29 cellular contexts compared by ENCODE assay signal in the genomic region with DNA sequence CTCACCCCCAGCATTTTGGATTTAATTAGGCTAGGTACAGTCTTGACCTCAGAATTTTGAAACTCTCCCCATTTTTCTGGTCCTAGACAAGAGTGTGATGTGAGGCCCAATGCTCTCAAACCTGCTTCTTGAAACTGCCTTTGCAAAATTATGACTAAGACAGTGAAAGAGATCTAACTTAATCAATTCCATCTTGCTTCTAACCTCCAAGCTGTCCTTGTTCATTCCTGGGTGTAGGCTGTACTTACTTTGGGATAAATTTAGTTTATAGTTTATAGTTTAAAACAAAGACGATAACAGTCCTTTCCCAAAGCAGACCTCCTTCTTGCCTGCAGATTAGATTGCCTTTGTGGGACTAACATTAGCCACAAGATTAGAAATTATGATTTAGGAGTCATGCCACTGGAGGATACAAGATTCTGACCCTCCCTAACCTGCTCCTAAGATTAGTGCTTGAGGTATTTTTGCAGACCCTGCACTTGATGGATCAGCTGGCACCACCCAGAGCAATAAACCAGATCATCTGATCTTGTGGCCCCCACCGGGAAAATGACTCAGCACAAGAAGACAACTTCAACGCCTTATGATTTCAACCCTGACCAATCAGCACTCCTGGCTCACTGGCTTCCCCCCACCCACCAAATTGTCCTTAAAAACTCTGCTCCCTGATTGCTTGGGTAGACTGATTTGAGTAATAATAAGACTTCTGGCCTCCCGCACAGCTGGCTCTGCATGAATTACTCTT. TPM values are rescaled to one million over a fixed set of nuclear protein-coding genes. Genes with fewer than 3 reads are reported as not detected.
DNase-seq lines count a peak whose midpoint lies in the region; ATAC-seq and TF ChIP-seq lines count a peak whose summit lies in the region.
"Had no signal": no experiment of that assay in that cellular context is flagged by ENCODE, and none has a peak within 500 bp of the region (broad histone marks: within the 10 kb centered on the region; RNA-seq: fewer than 3 reads in every experiment).

No MANE protein-coding gene starts in this region.

- DNase-seq in IMR-90 (no peak), brain microvascular endothelial cell (no peak), fibroblast of peridontal ligament (ENCODE audit: extremely low read depth) (peak; percentile 78), uterus (no peak), DMS153 (lab: John Stamatoyannopoulos, UW) (no peak), NCI-H1436 (lab: John Stamatoyannopoulos, UW) (no peak)
- no peak for DNase-seq in activated CD8-positive, alpha-beta memory T cell treated with anti-CD3 and anti-CD28 coated beads, Interleukin-2, amount 10 ng/mL, durations not matched to agents 7 days and 5 days
- DNase-seq: AML-193; CD4-positive, alpha-beta memory T cell; COR-L47; EL; GDM1; HCEC 1CT; Kasumi-1; NCI-H1092 treated with DMSO at 0.1 percent for 48 hours; NCI-H1436 treated with DMSO at 0.1 percent for 48 hours; NCI-H187 treated with DMSO at 0.1 percent for 48 hours; NCI-H2171 treated with DMSO at 0.1 percent for 48 hours; NCI-H345; NCI-H510A treated with DMSO at 0.1 percent for 48 hours; NCI-H748 treated with DMSO at 0.1 percent for 48 hours; NK-92 treated with Interleukin-12 subunit alpha and Interleukin-12 subunit beta, amount 100 ng/mL, for 24 hours; PC-3 had no signal

- CTCF ChIA-PET in IMR-90 (lab: Yijun Ruan, JAX): no interaction called here
- CTCF ChIA-PET in activated CD8-positive, alpha-beta memory T cell treated with anti-CD3 and anti-CD28 coated beads, Interleukin-2, amount 10 ng/mL, durations not matched to agents 7 days and 5 days (lab: Charles Lee): no interaction called here

- no peak overlapping the region for H3K56ac ChIP-seq in IMR-90 (ENCODE audit: extremely low read depth, insufficient read depth, low read length)

- peaks cover 3% of the 10 kb centered on the region for H3K9me3 ChIP-seq in IMR-90 (ENCODE audit: control insufficient read depth, insufficient read depth, low read length)
- H3K9me3 ChIP-seq in uterus: peaks cover 0 to 5% of the 10 kb centered on the region in 2 donors

- H3K27ac ChIP-seq in IMR-90 (ENCODE audit: insufficient read depth, low read length): no peak overlapping the region
- peak overlapping the region; percentile 5 for H3K27ac ChIP-seq in brain microvascular endothelial cell
- peak overlapping the region; percentile 16 to 40 for H3K27ac ChIP-seq in uterus
- H3K27ac ChIP-seq: BLaER1 treated with 17β-estradiol and CSF1 and Interleukin-3, amounts not matched to agents 10 nM and 100 nM; HL-60 had no signal

- H3K36me3 Mint-ChIP-seq in activated CD8-positive, alpha-beta memory T cell treated with anti-CD3 and anti-CD28 coated beads, Interleukin-2, amount 10 ng/mL, durations not matched to agents 7 days and 5 days: peaks cover 3% of the 10 kb centered on the region

- H3K14ac ChIP-seq in IMR-90 (replicated peaks; ENCODE audit: low read depth, low read length): no peak overlapping the region; the same call in 1 of the 2 replicates

- H3K4ac ChIP-seq in IMR-90 (ENCODE audit: low read depth, low read length): no peak overlapping the region

- no peaks in the 10 kb centered on the region for H3K79me1 ChIP-seq in IMR-90 (ENCODE audit: low read depth in 1 of 2, low read length in 2 of 2)

- peaks cover 3% of the 10 kb centered on the region for H3K9me3 Mint-ChIP-seq in activated CD8-positive, alpha-beta memory T cell treated with anti-CD3 and anti-CD28 coated beads, Interleukin-2, amount 10 ng/mL, durations not matched to agents 7 days and 5 days (ENCODE audit: low read depth)

- no peak overlapping the region for H3K9ac ChIP-seq in IMR-90 (ENCODE audit: low read depth, low read length)
- H3K9ac ChIP-seq: BLaER1 treated with 17β-estradiol and CSF1 and Interleukin-3, amounts not matched to agents 10 nM and 100 nM had no signal

- no peak overlapping the region for H3K23ac ChIP-seq in IMR-90 (ENCODE audit: low read depth, low read length)

- TF ChIP-seq CTCF in IMR-90 (conservative IDR thresholded peaks at IDR 0.05; ENCODE audit: low read depth, low read length) (no peak), brain microvascular endothelial cell (IDR thresholded peaks at IDR 0.05; ENCODE audit: low read depth, low read length, missing control alignments) (no peak), uterus (IDR thresholded peaks at IDR 0.05) (no peak)

- peak overlapping the region; percentile 46; the same call in 1 of the 2 replicates for H3K18ac ChIP-seq in IMR-90 (ENCODE audit: low read depth, low read length)

- H2AFZ ChIP-seq in IMR-90 (replicated peaks; ENCODE audit: low read length, poor library complexity): no peak overlapping the region

- in situ Hi-C loops in IMR-90 (cut with MboI; ENCODE audit: low sequenced_read_pairs) (no loop called here), brain microvascular endothelial cell (cut with HindIII; ENCODE audit: low pct_ligation_motif_present, low sequenced_read_pairs) (no loop called here)

- WGBS in IMR-90 (ENCODE audit: extremely low coverage in 2 of 2, insufficient read length in 1 of 2), 2 experiments: no CpG with 5 or more reads among the region's 4 CpGs

- intact Hi-C loops in IMR-90 (cut with micrococcal nuclease) (no loop called here), uterus (cut with DNase I; ENCODE audit: low total_unique reads) (no loop called here)

- no peaks in the 10 kb centered on the region for H3K9me1 ChIP-seq in IMR-90 (ENCODE audit: insufficient read depth, low read length)

- H2AK5ac ChIP-seq in IMR-90 (ENCODE audit: low read depth, low read length): no peak overlapping the region

- H4K5ac ChIP-seq in IMR-90 (ENCODE audit: low read depth, low read length): peak overlapping the region; percentile 20; the same call in 1 of the 2 replicates

- H3K4me3 ChIP-seq in IMR-90 (ENCODE audit: insufficient read depth, low read depth, low read length): no peak overlapping the region
- no peak overlapping the region for H3K4me3 ChIP-seq in brain microvascular endothelial cell (ENCODE audit: low read depth, low read length)
- H3K4me3 ChIP-seq in uterus: no peak overlapping the region
- H3K4me3 ChIP-seq: BLaER1 treated with 17β-estradiol and CSF1 and Interleukin-3, amounts not matched to agents 10 nM and 100 nM; GM12878 had no signal

- H4K91ac ChIP-seq in IMR-90 (ENCODE audit: insufficient read depth, low read depth, low read length): no peak overlapping the region

- H3K27me3 ChIP-seq in IMR-90 (ENCODE audit: control insufficient read depth, insufficient read depth, low read length): no peaks in the 10 kb centered on the region
- no peaks in the 10 kb centered on the region for H3K27me3 ChIP-seq in brain microvascular endothelial cell (replicated peaks)
- no peaks in the 10 kb centered on the region for H3K27me3 ChIP-seq in uterus
- H3K27me3 ChIP-seq: BLaER1 treated with 17β-estradiol and CSF1 and Interleukin-3, amounts not matched to agents 10 nM and 100 nM had no signal

- H4K8ac ChIP-seq in IMR-90 (ENCODE audit: low read depth in 2 of 2, low read length in 2 of 2): no peak overlapping the region

- H2BK20ac ChIP-seq in IMR-90 (ENCODE audit: low read depth, low read length): no peak overlapping the region

- H3K4me1 Mint-ChIP-seq in activated CD8-positive, alpha-beta memory T cell treated with anti-CD3 and anti-CD28 coated beads, Interleukin-2, amount 10 ng/mL, durations not matched to agents 7 days and 5 days: no peaks in the 10 kb centered on the region

- no peak for TF ChIP-seq POLR2A in IMR-90 (IDR thresholded peaks at IDR 0.05; ENCODE audit: low read depth, low read length)
- no peak for TF ChIP-seq POLR2A in uterus (IDR thresholded peaks at IDR 0.05)

- H2BK120ac ChIP-seq in IMR-90 (ENCODE audit: low read depth, low read length): peak overlapping the region; percentile 23; the same call in 1 of the 2 replicates

- H3K27ac Mint-ChIP-seq in activated CD8-positive, alpha-beta memory T cell treated with anti-CD3 and anti-CD28 coated beads, Interleukin-2, amount 10 ng/mL, durations not matched to agents 7 days and 5 days: no peak overlapping the region

- no peak for ATAC-seq in IMR-90 (ENCODE audit: low read depth)
- no peak for ATAC-seq in activated CD8-positive, alpha-beta memory T cell treated with anti-CD3 and anti-CD28 coated beads, Interleukin-2, amount 10 ng/mL, durations not matched to agents 7 days and 5 days
- ATAC-seq: GM12878, PC-3 had no signal

- H3K4me2 ChIP-seq in IMR-90 (ENCODE audit: low read depth, low read length): no peak overlapping the region

- dilution Hi-C loops in IMR-90 (cut with HindIII; ENCODE audit: low sequenced_read_pairs, unreplicated experiment): no loop called here

- no peak for TF ChIP-seq RAD21 in IMR-90 (IDR thresholded peaks at IDR 0.05; ENCODE audit: low read length)

- POLR2A ChIA-PET in IMR-90 (lab: Charles Lee; ENCODE audit: unreplicated experiment): no interaction called here

- H3K36me3 ChIP-seq in IMR-90 (ENCODE audit: control insufficient read depth, insufficient read depth, low read length) (no peaks in the 10 kb centered on the region), brain microvascular endothelial cell (replicated peaks) (no peaks in the 10 kb centered on the region), uterus (no peaks in the 10 kb centered on the region)
- H3K36me3 ChIP-seq: BLaER1 treated with 17β-estradiol and CSF1 and Interleukin-3, amounts not matched to agents 10 nM and 100 nM had no signal

- no peak overlapping the region for H2BK15ac ChIP-seq in IMR-90 (ENCODE audit: low read depth, low read length)

- peak overlapping the region; percentile 14 for H2BK5ac ChIP-seq in IMR-90 (ENCODE audit: low read depth, low read length, poor library complexity, severe bottlenecking)

- no peak overlapping the region for H2AK9ac ChIP-seq in IMR-90 (replicated peaks; ENCODE audit: low read depth, low read length, poor library complexity)

- no peaks in the 10 kb centered on the region for H4K20me1 ChIP-seq in IMR-90 (ENCODE audit: insufficient read depth, low read length)
- H4K20me1 ChIP-seq: BLaER1 treated with 17β-estradiol and CSF1 and Interleukin-3, amounts not matched to agents 10 nM and 100 nM had no signal

- BruUV-seq in IMR-90 (replicated peaks; lab: Mats Ljungman, UMichigan): no TSS peak

- H3K4me1 ChIP-seq in IMR-90 (ENCODE audit: control insufficient read depth, insufficient read depth, low read length): peaks cover 8% of the 10 kb centered on the region
- H3K4me1 ChIP-seq in uterus: no peaks in the 10 kb centered on the region

- no peak overlapping the region for H3K4me3 Mint-ChIP-seq in activated CD8-positive, alpha-beta memory T cell treated with anti-CD3 and anti-CD28 coated beads, Interleukin-2, amount 10 ng/mL, durations not matched to agents 7 days and 5 days
- H3K4me3 Mint-ChIP-seq: CD4-positive, alpha-beta memory T cell had no signal

- no peaks in the 10 kb centered on the region for H3K27me3 Mint-ChIP-seq in activated CD8-positive, alpha-beta memory T cell treated with anti-CD3 and anti-CD28 coated beads, Interleukin-2, amount 10 ng/mL, durations not matched to agents 7 days and 5 days
- H3K27me3 Mint-ChIP-seq: CD4-positive, alpha-beta memory T cell had no signal

RNA-seq across cellular contexts. Expression of a gene that starts 59.6 kb away (rescaled TPM):
- total RNA-seq in IMR-90 (2012; rRNA removed) (not detected in 2 replicates), uterus (not detected)
- not detected in 2 replicates for polyA plus RNA-seq in IMR-90 (2012; rRNA removed)
- polyA plus RNA-seq in IMR-90 (2012; cell fraction: cytosol; rRNA removed): not detected in 2 replicates
- polyA plus RNA-seq in IMR-90 (2012; cell fraction: nucleus; rRNA removed; ENCODE audit: low replicate concordance): not detected in 2 replicates
- total RNA-seq in activated CD8-positive, alpha-beta memory T cell treated with anti-CD3 and anti-CD28 coated beads, Interleukin-2, amount 10 ng/mL, durations not matched to agents 7 days and 5 days: not detected
- total RNA-seq: CD4-positive, alpha-beta memory T cell; H1; M059J; PC-3 had no signal
- polyA plus RNA-seq: AG04450; CD4-positive, alpha-beta memory T cell; GM12878; H1 had no signal
